Comparison of ENCODE assay signal across 11 cellular contexts in genomic region chr15:75925440-75925839, GRCh38.
"Had no signal": no experiment of that assay in that cellular context is flagged by ENCODE, and none has a peak within 500 bp of the region (broad histone marks: within the 10 kb centered on the region; RNA-seq: fewer than 3 reads in every experiment).

No MANE protein-coding gene starts in this region.

- H3K9me3 Mint-ChIP-seq: activated B cell treated with CpG ODN at 0.5 μM for 24 hours; activated CD4-positive, alpha-beta T cell treated with anti-CD3 and anti-CD28 coated beads, Interleukin-2, amount 10 ng/mL, durations not matched to agents 7 days and 5 days; activated naive CD4-positive, alpha-beta T cell treated with anti-CD3 and anti-CD28 coated beads for 36 hours; stimulated activated effector memory CD8-positive, alpha-beta T cell treated with anti-CD3 and anti-CD28 coated beads, Interleukin-12 subunit alpha, Interleukin-12 subunit beta, amount 100 ng/mL, for 72 hours had no signal

- DNase-seq: activated B cell treated with CpG ODN at 0.5 μM for 24 hours; activated CD4-positive, alpha-beta T cell treated with anti-CD3 and anti-CD28 coated beads, Interleukin-2, amount 10 ng/mL, durations not matched to agents 7 days and 5 days; activated CD8-positive, alpha-beta memory T cell treated with anti-CD3 and anti-CD28 coated beads for 24 hours; activated naive CD4-positive, alpha-beta T cell treated with anti-CD3 and anti-CD28 coated beads for 36 hours; foreskin melanocyte; head of caudate nucleus; left colon; retina; T-helper 2 cell had no signal

- H3K4me3 ChIP-seq: lung had no signal

- H3K4me3 Mint-ChIP-seq: activated B cell treated with CpG ODN at 0.5 μM for 24 hours; activated CD4-positive, alpha-beta T cell treated with anti-CD3 and anti-CD28 coated beads, Interleukin-2, amount 10 ng/mL, durations not matched to agents 7 days and 5 days; activated naive CD4-positive, alpha-beta T cell treated with anti-CD3 and anti-CD28 coated beads for 36 hours; stimulated activated effector memory CD8-positive, alpha-beta T cell treated with anti-CD3 and anti-CD28 coated beads, Interleukin-12 subunit alpha, Interleukin-12 subunit beta, amount 100 ng/mL, for 72 hours had no signal

- H3K27me3 Mint-ChIP-seq: activated B cell treated with CpG ODN at 0.5 μM for 24 hours; activated CD4-positive, alpha-beta T cell treated with anti-CD3 and anti-CD28 coated beads, Interleukin-2, amount 10 ng/mL, durations not matched to agents 7 days and 5 days had no signal

- H3K27ac Mint-ChIP-seq: activated B cell treated with CpG ODN at 0.5 μM for 24 hours; activated CD4-positive, alpha-beta T cell treated with anti-CD3 and anti-CD28 coated beads, Interleukin-2, amount 10 ng/mL, durations not matched to agents 7 days and 5 days; activated naive CD4-positive, alpha-beta T cell treated with anti-CD3 and anti-CD28 coated beads for 36 hours; stimulated activated effector memory CD8-positive, alpha-beta T cell treated with anti-CD3 and anti-CD28 coated beads, Interleukin-12 subunit alpha, Interleukin-12 subunit beta, amount 100 ng/mL, for 72 hours had no signal

- ATAC-seq: left colon; stimulated activated effector memory CD8-positive, alpha-beta T cell treated with anti-CD3 and anti-CD28 coated beads, Interleukin-12 subunit alpha, Interleukin-12 subunit beta, amount 100 ng/mL, for 72 hours had no signal
